18 cellular contexts compared by ENCODE assay signal in genomic region chr6:163754866-163755265, GRCh38.
DNase-seq lines count a peak whose midpoint lies in the region; ATAC-seq, FAIRE-seq and TF ChIP-seq lines count a peak whose summit lies in the region.
"Had no signal": no experiment of that assay in that cellular context is flagged by ENCODE, and none has a peak within 500 bp of the region (broad histone marks: within the 10 kb centered on the region; RNA-seq: fewer than 3 reads in every experiment).

No MANE protein-coding gene starts in this region.

- intact Hi-C loops in Right ventricle myocardium inferior (cut with DNase I) (no loop called here), esophagus muscularis mucosa (cut with DNase I) (no loop called here)

- TF ChIP-seq POLR2A in GM12891 (IDR thresholded peaks at IDR 0.05; ENCODE audit: low read depth, low read length) (no peak), esophagus muscularis mucosa (IDR thresholded peaks at IDR 0.05; ENCODE audit: low read depth) (no peak)

- H3K4me1 ChIP-seq in right atrium auricular region (peaks cover 0 to 8% of the 10 kb centered on the region in 2 donors), esophagus muscularis mucosa (no peaks in the 10 kb centered on the region)
- H3K4me1 ChIP-seq: Caco-2 had no signal

- H3K9me3 ChIP-seq in right atrium auricular region (no peaks in the 10 kb centered on the region), esophagus muscularis mucosa (peaks cover 0 to 4% (median 0%) of the 10 kb centered on the region in 4 donors)
- H3K9me3 ChIP-seq: Caco-2 had no signal

- H3K27ac ChIP-seq in right atrium auricular region (no peak overlapping the region), esophagus muscularis mucosa (replicated peaks in 1 of 4) (no peak overlapping the region)
- H3K27ac ChIP-seq: 22Rv1, C4-2B, HL-60 had no signal

- WGBS in esophagus muscularis mucosa, result 70% methylated on average over 5 of the region's 5 CpGs

- H3K36me3 ChIP-seq in right atrium auricular region (no peaks in the 10 kb centered on the region), esophagus muscularis mucosa (no peaks in the 10 kb centered on the region)

- ATAC-seq in Right ventricle myocardium inferior, result no peak
- no peak for ATAC-seq in HG02973 (IDR thresholded peaks at IDR 0.05; ENCODE audit: unreplicated experiment)

- no peak for TF ChIP-seq CTCF in right atrium auricular region (IDR thresholded peaks at IDR 0.05)
- TF ChIP-seq CTCF in esophagus muscularis mucosa (IDR thresholded peaks at IDR 0.05), result no peak

- peak; percentile 74 for DNase-seq in Right ventricle myocardium inferior (ENCODE audit: missing footprints)
- no peak for DNase-seq in right atrium auricular region (ENCODE audit: low spot score)
- no peak for DNase-seq in GM12891 (ENCODE audit: insufficient read length, low spot score)
- DNase-seq in esophagus muscularis mucosa (ENCODE audit: extremely low spot score), result peak; percentile 87
- no peak for DNase-seq in NCI-H1092 (lab: John Stamatoyannopoulos, UW)
- DNase-seq in activated gamma-delta T cell (lab: John Stamatoyannopoulos, UW), result no peak
- DNase-seq in dermis blood vessel endothelial cell, result no peak
- DNase-seq: AML-193; Caco-2; CD8-positive, alpha-beta memory T cell; DND-41; GF-D8; HCEC 1CT; HFFc6 had no signal

- no peaks in the 10 kb centered on the region for H3K27me3 ChIP-seq in right atrium auricular region
- no peaks in the 10 kb centered on the region for H3K27me3 ChIP-seq in esophagus muscularis mucosa

- peak; percentile 38 for FAIRE-seq in GM12891 (lab: Jason Lieb, UNC)

- H3K4me3 ChIP-seq in right atrium auricular region, result no peak overlapping the region
- no peak overlapping the region for H3K4me3 ChIP-seq in esophagus muscularis mucosa

- no peak for TF ChIP-seq EP300 in esophagus muscularis mucosa (IDR thresholded peaks at IDR 0.05)

TF ChIP-seq in GM12891, 5 proteins besides CTCF, POLR2A, EP300 and RAD21:
- TF ChIP-seq TAF1 (IDR thresholded peaks at IDR 0.05; ENCODE audit: low read depth, low read length) (no peak), POLR2AphosphoS5 (IDR thresholded peaks at IDR 0.05; ENCODE audit: low read depth, low read length) (no peak), PAX5 (IDR thresholded peaks at IDR 0.05; ENCODE audit: insufficient read depth, low read length, severe bottlenecking) (no peak), POU2F2 (IDR thresholded peaks at IDR 0.05; ENCODE audit: low read depth, low read length) (no peak), SPI1 (IDR thresholded peaks at IDR 0.05; ENCODE audit: low read depth, low read length) (no peak)

Comparison
In these comparisons a context has a peak if more than half of its experiments do, and no peak if none do; other contexts are left out.
1. DNase-seq: peak in Right ventricle myocardium inferior (single experiment) and esophagus muscularis mucosa (single experiment); none in right atrium auricular region (single experiment), GM12891 (single experiment), NCI-H1092 (single experiment), activated gamma-delta T cell (single experiment) and dermis blood vessel endothelial cell (single experiment).